Comparison of ENCODE assay signal across 1 cellular context in genomic region chr6:45377555-45378323, GRCh38.
TF ChIP-seq lines count a peak whose summit lies in the region.

Gene SUPT3H, minus strand, starts transcription at chr6:45377934.

TF ChIP-seq in WTC11, 78 proteins besides CTCF, POLR2A, EP300 and RAD21 (continued from another document and continues in another):
- TF ChIP-seq ZSCAN18 (CRISPR knock-in tag; IDR thresholded peaks at IDR 0.05) (no peak), HMGXB4 (CRISPR knock-in tag; IDR thresholded peaks at IDR 0.05) (no peak; the same call in 1 of the 2 replicates), TP53 (CRISPR knock-in tag; IDR thresholded peaks at IDR 0.05) (peak; percentile 79; the same call in 1 of the 2 replicates), CBFB (CRISPR knock-in tag; IDR thresholded peaks at IDR 0.05; ENCODE audit: low read depth) (no peak), ZNF532 (CRISPR knock-in tag; IDR thresholded peaks at IDR 0.05; ENCODE audit: borderline replicate concordance) (no peak), ATF2 (CRISPR knock-in tag; IDR thresholded peaks at IDR 0.05; ENCODE audit: borderline replicate concordance, low read depth) (no peak), RELA (CRISPR knock-in tag; IDR thresholded peaks at IDR 0.05; ENCODE audit: borderline replicate concordance) (no peak), SOX15 (CRISPR knock-in tag; IDR thresholded peaks at IDR 0.05) (no peak), MAX (CRISPR knock-in tag; IDR thresholded peaks at IDR 0.05) (peak; percentile 90), E2F5 (CRISPR knock-in tag; IDR thresholded peaks at IDR 0.05) (peak; percentile 50; the same call in 1 of the 2 replicates), RORB (CRISPR knock-in tag; IDR thresholded peaks at IDR 0.05) (no peak), MYBL2 (CRISPR knock-in tag; IDR thresholded peaks at IDR 0.05) (no peak; the same call in 1 of the 2 replicates), JUN (CRISPR knock-in tag; IDR thresholded peaks at IDR 0.05) (no peak), TCF7 (CRISPR knock-in tag; IDR thresholded peaks at IDR 0.05; ENCODE audit: low read depth) (no peak), SMAD4 (CRISPR knock-in tag; IDR thresholded peaks at IDR 0.05) (no peak), ZNF232 (CRISPR knock-in tag; IDR thresholded peaks at IDR 0.05) (no peak), ZNF512 (CRISPR knock-in tag; IDR thresholded peaks at IDR 0.05; ENCODE audit: borderline replicate concordance) (no peak), NR2C2 (CRISPR knock-in tag; IDR thresholded peaks at IDR 0.05) (no peak), EMX1 (CRISPR knock-in tag; IDR thresholded peaks at IDR 0.05) (no peak), STAT6 (CRISPR knock-in tag; conservative IDR thresholded peaks at IDR 0.05; ENCODE audit: low read depth) (no peak), ZBTB21 (CRISPR knock-in tag; IDR thresholded peaks at IDR 0.05; ENCODE audit: borderline replicate concordance) (no peak), NFE2L1 (CRISPR knock-in tag; IDR thresholded peaks at IDR 0.05) (peak; percentile 63; the same call in 1 of the 2 replicates), NFATC4 (CRISPR knock-in tag; IDR thresholded peaks at IDR 0.05) (no peak), TEAD1 (CRISPR knock-in tag; IDR thresholded peaks at IDR 0.05) (peak; percentile 65), ETV6 (CRISPR knock-in tag; IDR thresholded peaks at IDR 0.05) (peak; percentile 89), MXD4 (CRISPR knock-in tag; IDR thresholded peaks at IDR 0.05; ENCODE audit: borderline replicate concordance) (no peak), E2F1 (CRISPR knock-in tag; IDR thresholded peaks at IDR 0.05) (0 out of 2 replicates have a peak, but pooled peaks have one; percentile 19), NR1H2 (CRISPR knock-in tag; IDR thresholded peaks at IDR 0.05) (no peak), SP1 (CRISPR knock-in tag; conservative IDR thresholded peaks at IDR 0.05) (peak; percentile 83), ZNF416 (CRISPR knock-in tag; IDR thresholded peaks at IDR 0.05) (no peak), MLX (CRISPR knock-in tag; IDR thresholded peaks at IDR 0.05) (no peak), IRF1 (CRISPR knock-in tag; IDR thresholded peaks at IDR 0.05) (peak; percentile 75; the same call in 1 of the 2 replicates), ZNF219 (CRISPR knock-in tag; IDR thresholded peaks at IDR 0.05; ENCODE audit: borderline replicate concordance) (peak; percentile 49; the same call in 1 of the 2 replicates), IRF2 (CRISPR knock-in tag; IDR thresholded peaks at IDR 0.05; ENCODE audit: borderline replicate concordance, low read depth) (no peak), GRHL2 (CRISPR knock-in tag; IDR thresholded peaks at IDR 0.05; ENCODE audit: insufficient replicate concordance, severe bottlenecking) (no peak), CDX4 (CRISPR knock-in tag; IDR thresholded peaks at IDR 0.05; ENCODE audit: borderline replicate concordance) (no peak), NR3C1 (CRISPR knock-in tag; conservative IDR thresholded peaks at IDR 0.05; ENCODE audit: low read depth) (no peak), ATF3 (CRISPR knock-in tag; conservative IDR thresholded peaks at IDR 0.05) (no peak), FOXP1 (CRISPR knock-in tag; IDR thresholded peaks at IDR 0.05; ENCODE audit: borderline replicate concordance) (peak; percentile 16; the same call in 1 of the 2 replicates)
